In the genomic region with DNA sequence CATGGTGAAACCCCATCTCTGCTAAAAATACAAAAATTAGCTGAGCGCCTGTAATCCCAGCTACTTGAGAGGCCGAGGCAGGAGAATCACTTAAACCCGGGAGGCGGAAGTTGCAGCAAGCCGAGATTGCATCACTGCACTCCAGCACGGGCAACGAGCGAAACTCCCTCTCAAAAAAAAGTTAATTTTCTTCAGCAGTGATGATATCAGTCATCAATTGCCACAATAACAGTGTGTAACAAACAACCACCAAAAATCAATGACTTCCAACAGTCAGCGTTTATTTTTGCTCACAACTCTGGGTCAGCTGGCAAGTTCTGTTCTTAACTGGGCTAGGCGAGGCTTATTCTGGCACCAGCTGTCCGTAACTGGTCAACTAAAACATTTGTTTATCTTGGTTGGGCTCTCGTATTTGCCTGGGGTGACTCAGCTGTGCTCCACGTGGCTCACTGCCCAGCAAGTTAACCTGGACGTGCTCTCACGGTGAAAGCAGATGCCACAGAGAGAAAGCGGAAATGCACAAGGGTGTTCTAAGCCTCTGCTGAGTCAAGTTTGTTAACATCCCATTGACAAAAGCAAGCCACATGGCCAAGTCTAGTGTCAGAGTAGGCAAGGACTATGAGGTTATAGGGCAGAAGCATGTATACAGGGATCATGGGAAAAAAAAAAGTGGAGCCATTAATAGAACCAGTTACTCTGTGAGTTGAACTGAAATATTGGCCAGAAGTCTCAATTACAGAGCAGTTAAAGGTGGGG, we compare ENCODE assay signal across 8 cellular contexts. TPM values are rescaled to one million over a fixed set of nuclear protein-coding genes. Genes with fewer than 3 reads are reported as not detected.
DNase-seq lines count a peak whose midpoint lies in the region; ATAC-seq and TF ChIP-seq lines count a peak whose summit lies in the region.

No MANE protein-coding gene starts in this region.

- H3K27me3 ChIP-seq in H7 (ENCODE audit: control insufficient read depth, insufficient read depth, low read length) = no peaks in the 10 kb centered on the region
- no peaks in the 10 kb centered on the region for H3K27me3 ChIP-seq in lung (ENCODE audit: control insufficient read depth, insufficient read depth)
- H3K27me3 ChIP-seq in CD4-positive, alpha-beta memory T cell (ENCODE audit: insufficient read depth, low read length) = no peaks in the 10 kb centered on the region
- no peaks in the 10 kb centered on the region for H3K27me3 ChIP-seq in CD8-positive, alpha-beta T cell (ENCODE audit: insufficient read depth, low read length)

- no peaks in the 10 kb centered on the region for H3K4me1 Mint-ChIP-seq in CD4-positive, alpha-beta memory T cell
- H3K4me1 Mint-ChIP-seq in CD8-positive, alpha-beta T cell (ENCODE audit: low read depth) = no peaks in the 10 kb centered on the region

- peak; percentile 51 for DNase-seq in H7
- DNase-seq in NCI-H774 (lab: John Stamatoyannopoulos, UW) = peak; percentile 91
- DNase-seq in dedifferentiated amniotic fluid mesenchymal stem cell (ENCODE audit: extremely low spot score) = peak; percentile 59
- peak; percentile 92 for DNase-seq in lung (ENCODE audit: low spot score)
- DNase-seq in NK-92 (lab: John Stamatoyannopoulos, UW; ENCODE audit: unreplicated experiment) = no peak
- DNase-seq in CD4-positive, alpha-beta memory T cell = no peak
- DNase-seq in CD8-positive, alpha-beta T cell = no peak

- no peaks in the 10 kb centered on the region for H3K9me3 ChIP-seq in lung (ENCODE audit: control insufficient read depth in 2 of 2, insufficient read depth in 1 of 2, low read length in 1 of 2)
- no peaks in the 10 kb centered on the region for H3K9me3 ChIP-seq in CD4-positive, alpha-beta memory T cell (ENCODE audit: control insufficient read depth in 1 of 2, low read length in 2 of 2)
- H3K9me3 ChIP-seq in CD8-positive, alpha-beta T cell (ENCODE audit: low read length) = no peaks in the 10 kb centered on the region

- no peak overlapping the region for H3K4me3 Mint-ChIP-seq in CD4-positive, alpha-beta memory T cell
- no peak overlapping the region for H3K4me3 Mint-ChIP-seq in CD8-positive, alpha-beta T cell

- peaks cover 0 to 3% of the 10 kb centered on the region in 2 donors for H3K4me1 ChIP-seq in lung (ENCODE audit: control insufficient read depth in 2 of 2, insufficient read depth in 2 of 2, low read length in 2 of 2)
- H3K4me1 ChIP-seq in CD4-positive, alpha-beta memory T cell (ENCODE audit: insufficient read depth, low read length) = no peaks in the 10 kb centered on the region
- H3K4me1 ChIP-seq in CD8-positive, alpha-beta T cell (ENCODE audit: insufficient read depth, low read length) = no peaks in the 10 kb centered on the region

- 36 to 39% methylated on average over 16 of the region's 16 CpGs for WGBS in lung, 2 donors

- TF ChIP-seq CTCF in lung (IDR thresholded peaks at IDR 0.05; ENCODE audit: control extremely low read depth, extremely low read depth) = no peak
- no peak for TF ChIP-seq CTCF in CD8-positive, alpha-beta T cell (IDR thresholded peaks at IDR 0.05)

- H3K27ac Mint-ChIP-seq in CD4-positive, alpha-beta memory T cell = peak overlapping the region in 1 of 7 donors; percentile 69
- no peak overlapping the region for H3K27ac Mint-ChIP-seq in CD8-positive, alpha-beta T cell

- H3K36me3 ChIP-seq in H7 (replicated peaks; ENCODE audit: control insufficient read depth, insufficient read depth, low read length) (no peaks in the 10 kb centered on the region), lung (ENCODE audit: control insufficient read depth in 2 of 2, insufficient read depth in 2 of 2, low read length in 2 of 2) (peaks cover 0 to 2% of the 10 kb centered on the region in 2 donors)
- no peaks in the 10 kb centered on the region for H3K36me3 ChIP-seq in CD4-positive, alpha-beta memory T cell (ENCODE audit: insufficient read depth, low read length)
- H3K36me3 ChIP-seq in CD8-positive, alpha-beta T cell (ENCODE audit: insufficient read depth, low read length) = no peaks in the 10 kb centered on the region

- H3K9me3 Mint-ChIP-seq in CD4-positive, alpha-beta memory T cell = no peaks in the 10 kb centered on the region
- H3K9me3 Mint-ChIP-seq in CD8-positive, alpha-beta T cell = no peaks in the 10 kb centered on the region

- H3K36me3 Mint-ChIP-seq in CD4-positive, alpha-beta memory T cell = peaks cover 0 to 3% of the 10 kb centered on the region in 2 donors
- no peaks in the 10 kb centered on the region for H3K36me3 Mint-ChIP-seq in CD8-positive, alpha-beta T cell

- H3K4me3 ChIP-seq in H7 (ENCODE audit: insufficient read depth, low read depth, low read length) (no peak overlapping the region), lung (no peak overlapping the region)
- H3K4me3 ChIP-seq in CD4-positive, alpha-beta memory T cell (ENCODE audit: low read length in 2 of 2) = no peak overlapping the region
- H3K4me3 ChIP-seq in CD8-positive, alpha-beta T cell (ENCODE audit: low read depth, low read length) = no peak overlapping the region

- intact Hi-C loops in CD4-positive, alpha-beta memory T cell (cut with micrococcal nuclease) = no loop called here
- intact Hi-C loops in CD8-positive, alpha-beta T cell (cut with DNase I, micrococcal nuclease) = no loop called here

- CTCF ChIA-PET in CD4-positive, alpha-beta memory T cell (lab: Charles Lee; ENCODE audit: partially characterized antibody) = no interaction called here
- CTCF ChIA-PET in CD8-positive, alpha-beta T cell (lab: Charles Lee) = no interaction called here

- ATAC-seq in lung (ENCODE audit: insufficient read depth, low FRiP score) = peak; percentile 75
- no peak for ATAC-seq in HG03159 (IDR thresholded peaks at IDR 0.05; ENCODE audit: unreplicated experiment)
- ATAC-seq in CD8-positive, alpha-beta T cell = no peak

- H3K27me3 Mint-ChIP-seq in CD4-positive, alpha-beta memory T cell = no peaks in the 10 kb centered on the region
- H3K27me3 Mint-ChIP-seq in CD8-positive, alpha-beta T cell (ENCODE audit: low read depth) = peaks cover 7% of the 10 kb centered on the region

- H3K27ac ChIP-seq in lung (ENCODE audit: low read depth in 1 of 2, low read length in 1 of 2) = peak overlapping the region; percentile 65 to 89
- H3K27ac ChIP-seq in CD4-positive, alpha-beta memory T cell (ENCODE audit: low read depth, low read length) = no peak overlapping the region
- H3K27ac ChIP-seq in CD8-positive, alpha-beta T cell (ENCODE audit: low read depth, low read length) = no peak overlapping the region

- POLR2A ChIA-PET in CD4-positive, alpha-beta memory T cell (lab: Charles Lee; ENCODE audit: partially characterized antibody) = no interaction called here
- POLR2A ChIA-PET in CD8-positive, alpha-beta T cell (lab: Charles Lee) = no interaction called here

RNA-seq across cellular contexts. Expression of gene LHFPL7, which starts 52.1 kb away (rescaled TPM):
- total RNA-seq in H7 (2014; rRNA removed; shearing (Covaris generic)) = not detected in 2 replicates
- total RNA-seq in lung = not detected
- polyA plus RNA-seq in lung = not detected
- not detected for total RNA-seq in CD4-positive, alpha-beta memory T cell
- not detected for polyA plus RNA-seq in CD4-positive, alpha-beta memory T cell
- total RNA-seq in CD8-positive, alpha-beta T cell = not detected

RNA-seq across cellular contexts. Expression of gene KIAA1671, which starts 58.1 kb away (rescaled TPM):
- 7.3 and 9.2 TPM in 2 replicates for total RNA-seq in H7 (2014; rRNA removed; shearing (Covaris generic))
- 10 to 100 TPM; 38.1 to 44.6 TPM for total RNA-seq in lung
- 1 to 10 TPM; 7.6 to 10.0 TPM for polyA plus RNA-seq in lung
- 10 to 100 TPM in 1 of 2 experiments, 1 to 10 TPM in 1; 9.6 to 10.2 TPM for total RNA-seq in CD4-positive, alpha-beta memory T cell
- under 1 TPM; 0.04 to 0.68 TPM for polyA plus RNA-seq in CD4-positive, alpha-beta memory T cell
- 1 to 10 TPM; 2.3 to 2.4 TPM for total RNA-seq in CD8-positive, alpha-beta T cell

Comparison
In these comparisons a context has a peak if more than half of its experiments do, and no peak if none do; other contexts are left out.
1. DNase-seq: peak in H7 (single experiment), NCI-H774 (single experiment), dedifferentiated amniotic fluid mesenchymal stem cell (single experiment) and lung (single experiment); none in NK-92 (single experiment), CD4-positive, alpha-beta memory T cell (0 of 5) and CD8-positive, alpha-beta T cell (0 of 7).
2. H3K27ac ChIP-seq: peak in lung (2 of 2); none in CD4-positive, alpha-beta memory T cell (single experiment) and CD8-positive, alpha-beta T cell (single experiment).